19 cellular contexts compared by ENCODE assay signal in the genomic region with DNA sequence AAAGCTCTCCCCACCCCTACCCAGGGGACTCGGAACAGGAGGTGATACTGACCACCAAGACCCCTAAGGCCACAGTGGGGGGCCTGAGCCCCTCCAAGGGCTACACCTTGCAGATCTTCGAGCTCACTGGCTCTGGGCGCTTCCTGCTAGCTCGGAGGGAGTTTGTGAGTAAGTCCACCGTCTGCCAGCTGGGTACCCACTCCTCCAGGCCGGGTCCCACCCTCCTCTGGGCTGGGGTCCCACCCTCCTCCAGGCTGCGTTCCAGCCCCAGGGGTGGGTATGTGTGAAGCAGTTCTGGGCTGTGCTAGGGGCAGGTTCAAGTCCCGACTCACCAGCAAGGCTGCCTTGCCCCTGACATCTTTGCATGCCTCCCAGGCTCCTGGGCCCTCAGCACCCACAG. TPM values are rescaled to one million over a fixed set of nuclear protein-coding genes. Genes with fewer than 3 reads are reported as not detected.
DNase-seq lines count a peak whose midpoint lies in the region; ATAC-seq and TF ChIP-seq lines count a peak whose summit lies in the region.
"Had no signal": no experiment of that assay in that cellular context is flagged by ENCODE, and none has a peak within 500 bp of the region (broad histone marks: within the 10 kb centered on the region; RNA-seq: fewer than 3 reads in every experiment).

No MANE protein-coding gene starts in this region.

- H3K36me3 ChIP-seq in HEK293 (ENCODE audit: control insufficient read depth in 2 of 2, insufficient read depth in 1 of 2, low read length in 2 of 2), result no peaks in the 10 kb centered on the region
- no peaks in the 10 kb centered on the region for H3K36me3 ChIP-seq in RWPE2 (ENCODE audit: low read depth)
- H3K36me3 ChIP-seq in neuronal stem cell (replicated peaks in 1 of 2; ENCODE audit: control insufficient read depth in 2 of 2, insufficient read depth in 2 of 2, low read length in 2 of 2), result no peaks in the 10 kb centered on the region

- no peaks in the 10 kb centered on the region for H3K79me1 ChIP-seq in neuronal stem cell (ENCODE audit: low read depth, low read length)

- no peak overlapping the region for H2BK15ac ChIP-seq in neuronal stem cell (ENCODE audit: low read length)

- no CpG with 5 or more reads among the region's 8 CpGs for WGBS in neuronal stem cell (ENCODE audit: extremely low coverage in 2 of 2, insufficient read length in 2 of 2, insufficient replicate concordance in 1 of 2), 2 donors

- H4K91ac ChIP-seq in neuronal stem cell (ENCODE audit: low read depth, low read length, poor library complexity), result no peak overlapping the region

- no peak overlapping the region for H2BK12ac ChIP-seq in neuronal stem cell (ENCODE audit: low read length)

- no peak overlapping the region for H3K4ac ChIP-seq in neuronal stem cell (ENCODE audit: low read length)

- peak overlapping the region; percentile 90 for H2AK5ac ChIP-seq in neuronal stem cell (ENCODE audit: low read depth, low read length)

- ATAC-seq in RWPE2 (ENCODE audit: low read depth), result no peak
- ATAC-seq: CD8-positive, alpha-beta T cell; GM12878; HCT116 had no signal

- H3K9ac ChIP-seq in neuronal stem cell (ENCODE audit: low read depth, low read length, poor library complexity), result peak overlapping the region; percentile 6
- H3K9ac ChIP-seq: GM23248 had no signal

- TF ChIP-seq CTCF in HEK293 (tag by site-specific recombination; IDR thresholded peaks at IDR 0.05), result no peak
- no peak for TF ChIP-seq CTCF in RWPE2 (IDR thresholded peaks at IDR 0.05; ENCODE audit: poor library complexity, severe bottlenecking)

- H3K18ac ChIP-seq in neuronal stem cell (ENCODE audit: low read length), result peak overlapping the region; percentile 77

- no peak overlapping the region for H2AFZ ChIP-seq in neuronal stem cell (ENCODE audit: low read length)
- H2AFZ ChIP-seq: GM23248 had no signal

- no peak overlapping the region for H2BK5ac ChIP-seq in neuronal stem cell (ENCODE audit: low read length)

- no peak overlapping the region for H3K27ac ChIP-seq in HEK293 (ENCODE audit: extremely low read depth, low read depth, low read length)
- no peak overlapping the region for H3K27ac ChIP-seq in RWPE2 (ENCODE audit: poor library complexity, severe bottlenecking)
- H3K27ac ChIP-seq in neuronal stem cell (replicated peaks; ENCODE audit: low read length), result no peak overlapping the region
- H3K27ac ChIP-seq in substantia nigra (ENCODE audit: low read depth, low read length, poor library complexity, severe bottlenecking), result no peak overlapping the region
- H3K27ac ChIP-seq: C4-2B, GM23248 had no signal

- no peak overlapping the region for H3K23ac ChIP-seq in neuronal stem cell (ENCODE audit: low read depth, low read length, poor library complexity)

- no peak overlapping the region for H2BK120ac ChIP-seq in neuronal stem cell (ENCODE audit: low read depth, low read length)

- no peak overlapping the region for H3K14ac ChIP-seq in neuronal stem cell (ENCODE audit: low read length)

- H3K27me3 ChIP-seq in RWPE2 (ENCODE audit: insufficient read depth, poor library complexity, severe bottlenecking) (peaks cover 27% of the 10 kb centered on the region), neuronal stem cell (ENCODE audit: control insufficient read depth in 3 of 3, insufficient read depth in 3 of 3, low read depth in 1 of 3, low read length in 3 of 3) (peaks cover 0 to 16% (median 0%) of the 10 kb centered on the region in 3 experiments)

- H3K9me3 ChIP-seq in HEK293 (ENCODE audit: control insufficient read depth, insufficient read depth, low read depth, low read length) (no peaks in the 10 kb centered on the region), RWPE2 (ENCODE audit: severe bottlenecking) (peaks cover 17% of the 10 kb centered on the region), neuronal stem cell (replicated peaks in 1 of 2; ENCODE audit: control insufficient read depth in 2 of 2, insufficient read depth in 1 of 2, low read depth in 1 of 2, low read length in 2 of 2) (no peaks in the 10 kb centered on the region)

- DNase-seq in RWPE2 (ENCODE audit: low spot score) (peak; percentile 80), neuronal stem cell (ENCODE audit: low spot score) (no peak), DMS53 treated with DMSO at 0.1 percent for 48 hours (lab: John Stamatoyannopoulos, UW; ENCODE audit: unreplicated experiment) (no peak), substantia nigra (lab: John Stamatoyannopoulos, UW) (no peak), OCI-M1 (lab: John Stamatoyannopoulos, UW) (no peak)
- DNase-seq: Caco-2; CD4-positive, CD25-positive, alpha-beta regulatory T cell; DMS153; EL; GDM1; GM23248; H9; HFFc6 had no signal

- no peak overlapping the region for H4K8ac ChIP-seq in neuronal stem cell (ENCODE audit: low read depth, low read length)

- H3K4me3 ChIP-seq in HEK293 (ENCODE audit: low read depth, low read length), result no peak overlapping the region
- no peak overlapping the region for H3K4me3 ChIP-seq in RWPE2 (ENCODE audit: severe bottlenecking)
- no peak overlapping the region for H3K4me3 ChIP-seq in neuronal stem cell (ENCODE audit: low read length in 2 of 2)
- H3K4me3 ChIP-seq: GM12878, GM23248 had no signal

- CTCF ChIA-PET in HEK293 (lab: Yijun Ruan, JAX), result interaction anchor here (0.7 to 1.6 kb wide), 2 partner anchors 76 to 84 kb away, joined by 4 to 9 read pairs; no protein-coding TSS in a partner anchor

- H3K4me1 ChIP-seq in HEK293 (ENCODE audit: control insufficient read depth, insufficient read depth, low read length) (no peaks in the 10 kb centered on the region), RWPE2 (ENCODE audit: insufficient read depth, poor library complexity, severe bottlenecking) (no peaks in the 10 kb centered on the region), neuronal stem cell (ENCODE audit: control insufficient read depth in 2 of 2, insufficient read depth in 1 of 2, low read depth in 1 of 2, low read length in 2 of 2) (peaks cover 1 to 8% of the 10 kb centered on the region in 2 donors)
- H3K4me1 ChIP-seq: Caco-2 had no signal

- POLR2A ChIA-PET in HEK293 (lab: Yijun Ruan, JAX), result interaction anchor here (0.6 kb wide), 1 partner anchor 10 kb away, joined by 3 read pairs; no protein-coding TSS in a partner anchor

- H3K4me2 ChIP-seq in neuronal stem cell (ENCODE audit: insufficient read depth, low read length, poor library complexity, severe bottlenecking), result no peak overlapping the region

TF ChIP-seq in HEK293, 187 proteins besides CTCF, POLR2A, EP300 and RAD21:
- no peak for TF ChIP-seq ZNF76 (tag by site-specific recombination; IDR thresholded peaks at IDR 0.05; ENCODE audit: borderline replicate concordance, low read depth)
- peak; percentile 25; the same call in 1 of the 2 replicates for TF ChIP-seq SP2 (tag by site-specific recombination; IDR thresholded peaks at IDR 0.05)
- TF ChIP-seq KLF1 (tag by site-specific recombination; IDR thresholded peaks at IDR 0.05), result peak; percentile 72
- no peak for TF ChIP-seq SALL2 (tag by site-specific recombination; IDR thresholded peaks at IDR 0.05; ENCODE audit: borderline replicate concordance)

RNA-seq across cellular contexts. Expression of a gene that starts 12.4 kb away (rescaled TPM):
- 0.13 TPM for polyA plus RNA-seq in neuronal stem cell (2013, experiment 1 of 2)
- 0.08 TPM for polyA plus RNA-seq in neuronal stem cell (2013, experiment 2 of 2)
- polyA plus RNA-seq: BJ; CD4-positive, CD25-positive, alpha-beta regulatory T cell; GM12878; GM23248 had no signal

RNA-seq across cellular contexts. Expression of a gene that starts 32.8 kb away (rescaled TPM):
- 60.7 TPM for polyA plus RNA-seq in neuronal stem cell (2013, experiment 1 of 2)
- 56.3 TPM for polyA plus RNA-seq in neuronal stem cell (2013, experiment 2 of 2)

RNA-seq across cellular contexts. Expression of a gene that starts 51.1 kb away (rescaled TPM):
- polyA plus RNA-seq in neuronal stem cell (2013, experiment 1 of 2), result 39.2 TPM
- 40.2 TPM for polyA plus RNA-seq in neuronal stem cell (2013, experiment 2 of 2)
- polyA plus RNA-seq: BJ; CD4-positive, CD25-positive, alpha-beta regulatory T cell; GM23248 had no signal

RNA-seq across cellular contexts. Expression of a gene that starts 55.8 kb away (rescaled TPM):
- polyA plus RNA-seq in neuronal stem cell (2013, experiment 1 of 2), result 0.29 TPM
- polyA plus RNA-seq in neuronal stem cell (2013, experiment 2 of 2), result 0.19 TPM
- polyA plus RNA-seq: BJ; CD4-positive, CD25-positive, alpha-beta regulatory T cell; GM23248 had no signal
